Comparison of ENCODE assay signal across 11 cellular contexts in genomic region chr22:45976351-45977002, GRCh38. TPM values are rescaled to one million over a fixed set of nuclear protein-coding genes. Genes with fewer than 3 reads are reported as not detected.
DNase-seq lines count a peak whose midpoint lies in the region; ATAC-seq and TF ChIP-seq lines count a peak whose summit lies in the region.
"Had no signal": no experiment of that assay in that cellular context is flagged by ENCODE, and none has a peak within 500 bp of the region (broad histone marks: within the 10 kb centered on the region; RNA-seq: fewer than 3 reads in every experiment).

No MANE protein-coding gene starts in this region.

- H3K27me3 ChIP-seq in WERI-Rb-1 (ENCODE audit: insufficient read depth, low read depth, severe bottlenecking) (peaks cover 55% of the 10 kb centered on the region), iPS-15b (ENCODE audit: control insufficient read depth, insufficient read depth, low read length) (peaks cover 63% of the 10 kb centered on the region), smooth muscle cell (ENCODE audit: low read depth) (peaks cover 66% of the 10 kb centered on the region), BE2C (peaks cover 68% of the 10 kb centered on the region)

- no peak overlapping the region for H3K27ac ChIP-seq in WERI-Rb-1
- no peak overlapping the region for H3K27ac ChIP-seq in smooth muscle cell (ENCODE audit: low read depth)

- H3F3A ChIP-seq in smooth muscle cell (ENCODE audit: low read depth): no peaks in the 10 kb centered on the region

- H3K9ac ChIP-seq in iPS-15b (ENCODE audit: low read depth, low read length) (no peak overlapping the region), smooth muscle cell (ENCODE audit: low read depth) (no peak overlapping the region)

- H3K4me2 ChIP-seq in smooth muscle cell: peak overlapping the region; percentile 86

- no peak for ATAC-seq in HG03439 (IDR thresholded peaks at IDR 0.05; ENCODE audit: unreplicated experiment)
- ATAC-seq: K562 had no signal

- H2AFZ ChIP-seq in smooth muscle cell (ENCODE audit: low read depth): no peak overlapping the region

- peak overlapping the region; percentile 22 for H3K4me3 ChIP-seq in WERI-Rb-1 (ENCODE audit: low read depth, low read length)
- peak overlapping the region; percentile 37 for H3K4me3 ChIP-seq in iPS-15b (ENCODE audit: low read depth, low read length)
- H3K4me3 ChIP-seq in smooth muscle cell: peak overlapping the region; percentile 45
- H3K4me3 ChIP-seq in BE2C (ENCODE audit: low read depth, low read length): no peak overlapping the region
- H3K4me3 ChIP-seq: K562 had no signal

- WGBS in smooth muscle cell (ENCODE audit: low lambda C conversion rate): 1% methylated on average over 37 of the region's 77 CpGs

- H3K4me1 ChIP-seq in iPS-15b (ENCODE audit: control insufficient read depth, insufficient read depth, low read length) (no peaks in the 10 kb centered on the region), smooth muscle cell (ENCODE audit: low read depth) (peaks cover 9% of the 10 kb centered on the region), BE2C (no peaks in the 10 kb centered on the region; the same call in 1 of the 2 replicates)

- no peaks in the 10 kb centered on the region for H3K9me3 ChIP-seq in WERI-Rb-1 (ENCODE audit: severe bottlenecking)
- no peaks in the 10 kb centered on the region for H3K9me3 ChIP-seq in iPS-15b (ENCODE audit: control insufficient read depth, insufficient read depth, low read length)
- no peaks in the 10 kb centered on the region for H3K9me3 ChIP-seq in smooth muscle cell (replicated peaks; ENCODE audit: low read depth)
- no peaks in the 10 kb centered on the region; the same call in 1 of the 2 replicates for H3K9me3 ChIP-seq in BE2C

- in situ Hi-C loops in ACHN (cut with HindIII; ENCODE audit: low pct_ligation_motif_present, low pct_unique_long_range_greater_than_20kb, low sequenced_read_pairs): no loop called here

- DNase-seq in NCI-H1105 treated with DMSO at 0.1 percent for 48 hours (lab: John Stamatoyannopoulos, UW) (peak; percentile 31), NCI-H1105 (lab: John Stamatoyannopoulos, UW) (no peak), WERI-Rb-1 (no peak), smooth muscle cell (lab: John Stamatoyannopoulos, UW; ENCODE audit: unreplicated experiment) (no peak), BE2C (no peak), ACHN (no peak)
- DNase-seq: activated CD4-positive, alpha-beta T cell treated with anti-CD3 and anti-CD28 coated beads, Interleukin-2, amount 50 U/mL, for 48 hours; cerebellar nuclear complex had no signal

- TF ChIP-seq CTCF in WERI-Rb-1 (IDR thresholded peaks at IDR 0.05; ENCODE audit: low read depth, low read length) (no peak), smooth muscle cell (IDR thresholded peaks at IDR 0.05; ENCODE audit: borderline replicate concordance, insufficient read depth, poor library complexity, severe bottlenecking) (no peak), BE2C (IDR thresholded peaks at IDR 0.05; ENCODE audit: low read depth, low read length) (no peak)

- H4K20me1 ChIP-seq in smooth muscle cell (ENCODE audit: low read depth): no peaks in the 10 kb centered on the region

- no peaks in the 10 kb centered on the region for H3K79me2 ChIP-seq in smooth muscle cell (ENCODE audit: low read depth)

- H3K36me3 ChIP-seq in WERI-Rb-1: no peaks in the 10 kb centered on the region
- no peaks in the 10 kb centered on the region for H3K36me3 ChIP-seq in iPS-15b (ENCODE audit: control insufficient read depth, insufficient read depth, low read length)
- no peaks in the 10 kb centered on the region for H3K36me3 ChIP-seq in smooth muscle cell (ENCODE audit: low read depth)
- H3K36me3 ChIP-seq in BE2C: no peaks in the 10 kb centered on the region

RNA-seq across cellular contexts. Expression of gene WNT7B, which starts 0.5 kb away (rescaled TPM):
- total RNA-seq in smooth muscle cell: 0.45 and 1.6 TPM in 2 replicates
- polyA plus RNA-seq in smooth muscle cell: 0.69 and 3.2 TPM in 2 replicates
- polyA plus RNA-seq in BE2C (2012; ENCODE audit: insufficient read depth, insufficient read length, low read depth): not detected
- total RNA-seq: K562 had no signal
- polyA plus RNA-seq: K562 had no signal
